18 cellular contexts compared by ENCODE assay signal in genomic region chr16:57607676-57608461, GRCh38. TPM values are rescaled to one million over a fixed set of nuclear protein-coding genes. Genes with fewer than 3 reads are reported as not detected.
DNase-seq lines count a peak whose midpoint lies in the region; ATAC-seq, FAIRE-seq and TF ChIP-seq lines count a peak whose summit lies in the region.
"Had no signal": no experiment of that assay in that cellular context is flagged by ENCODE, and none has a peak within 500 bp of the region (broad histone marks: within the 10 kb centered on the region; RNA-seq: fewer than 3 reads in every experiment).

No MANE protein-coding gene starts in this region.

- no peak overlapping the region for H2AFZ ChIP-seq in H1 (ENCODE audit: low read length)

- H3K18ac ChIP-seq in H1 (ENCODE audit: extremely low read depth, low read length), result no peak overlapping the region; the same call in 1 of the 2 replicates

- H3K27ac Mint-ChIP-seq in activated T-cell treated with anti-CD3 and anti-CD28 coated beads, Interleukin-2, amount 50 U/mL, for 24 hours, result no peak overlapping the region
- peak overlapping the region; percentile 29 for H3K27ac Mint-ChIP-seq in progenitor cell of endocrine pancreas

- no peak overlapping the region for H4K5ac ChIP-seq in H1 (ENCODE audit: insufficient read length, low read depth, low read length)

- no peak overlapping the region for H3K4me3 ChIP-seq in H1 (ENCODE audit: extremely low read depth in 1 of 4, insufficient read depth in 2 of 4, low read depth in 3 of 4, low read length in 4 of 4)
- H3K4me3 ChIP-seq: transverse colon had no signal

- TF ChIP-seq CTCF in H1 (IDR thresholded peaks at IDR 0.05; ENCODE audit: control extremely low read depth in 1 of 3, insufficient read depth in 1 of 3, low read depth in 1 of 3, low read length in 3 of 3), result no peak
- no peak for TF ChIP-seq CTCF in progenitor cell of endocrine pancreas (IDR thresholded peaks at IDR 0.05; ENCODE audit: unreplicated experiment)

- no peak for ATAC-seq in GM19455 (IDR thresholded peaks at IDR 0.05; ENCODE audit: unreplicated experiment)

- H3K4me1 Mint-ChIP-seq in activated T-cell treated with anti-CD3 and anti-CD28 coated beads, Interleukin-2, amount 50 U/mL, for 24 hours (ENCODE audit: low read depth), result peaks cover 64% of the 10 kb centered on the region
- peaks cover 27% of the 10 kb centered on the region for H3K4me1 Mint-ChIP-seq in progenitor cell of endocrine pancreas (ENCODE audit: low read depth)

- H2BK15ac ChIP-seq in H1 (ENCODE audit: low read length), result no peak overlapping the region

- H3K4me2 ChIP-seq in H1 (ENCODE audit: insufficient read depth in 1 of 2, low read depth in 2 of 2, low read length in 2 of 2), result no peak overlapping the region

- no peaks in the 10 kb centered on the region for H3K27me3 Mint-ChIP-seq in activated T-cell treated with anti-CD3 and anti-CD28 coated beads, Interleukin-2, amount 50 U/mL, for 24 hours
- H3K27me3 Mint-ChIP-seq in progenitor cell of endocrine pancreas, result peaks cover 7% of the 10 kb centered on the region

- 0 out of 2 replicates have a peak overlapping the region, but pooled peaks have one; percentile 79 for H4K8ac ChIP-seq in H1 (ENCODE audit: extremely low read depth, insufficient read depth, low read length)

- H3K56ac ChIP-seq in H1 (replicated peaks; ENCODE audit: insufficient read length, low read depth, low read length), result no peak overlapping the region

- no peak for TF ChIP-seq EP300 in H1 (IDR thresholded peaks at IDR 0.05; ENCODE audit: borderline replicate concordance in 1 of 2, low read depth in 2 of 2, low read length in 2 of 2)

- H3K27me3 ChIP-seq in H1 (replicated peaks in 1 of 4; ENCODE audit: control insufficient read depth in 3 of 4, extremely low read depth in 1 of 4, insufficient read depth in 3 of 4, low read length in 3 of 4), result 0 out of 7 replicates have a peak, but pooled peaks cover 0 to 2% (median 0%) of the 10 kb centered on the region in 4 experiments

- FAIRE-seq in H1 (lab: Jason Lieb, UNC), result no peak
- FAIRE-seq: astrocyte, G401.6, GM12892, RCC 7860 had no signal

- no peak overlapping the region; the same call in 1 of the 2 replicates for H2BK20ac ChIP-seq in H1 (ENCODE audit: low read length)

- H2BK120ac ChIP-seq in H1 (replicated peaks; ENCODE audit: low read depth, low read length), result no peak overlapping the region

- no peaks in the 10 kb centered on the region for H3K79me1 ChIP-seq in H1 (ENCODE audit: low read depth, low read length)

- no peak overlapping the region for H2BK12ac ChIP-seq in H1 (ENCODE audit: low read depth, low read length)

- TF ChIP-seq RAD21 in H1 (IDR thresholded peaks at IDR 0.05 in 1 of 2, conservative IDR thresholded peaks at IDR 0.05 in 1 of 2; ENCODE audit: low read depth in 2 of 2, low read length in 2 of 2), result no peak

- H3K4me1 ChIP-seq in H1 (replicated peaks in 1 of 4; ENCODE audit: control insufficient read depth in 3 of 4, insufficient read depth in 4 of 4, low read length in 3 of 4), result no peaks in the 10 kb centered on the region

- H2AK5ac ChIP-seq in H1 (ENCODE audit: low read depth, low read length), result no peak overlapping the region

- no peaks in the 10 kb centered on the region for H3K79me2 ChIP-seq in H1 (ENCODE audit: control insufficient read depth in 1 of 2, insufficient read depth in 2 of 2, low read length in 2 of 2)

- no peaks in the 10 kb centered on the region for H4K20me1 ChIP-seq in H1 (replicated peaks in 1 of 2; ENCODE audit: control insufficient read depth in 1 of 2, insufficient read depth in 2 of 2, low read length in 2 of 2)

- no peaks in the 10 kb centered on the region for H3K36me3 ChIP-seq in H1 (ENCODE audit: control insufficient read depth in 2 of 4, insufficient read depth in 4 of 4, low read length in 3 of 4)
- H3K36me3 ChIP-seq: transverse colon had no signal

- CTCF ChIA-PET in H1 (lab: Charles Lee; ENCODE audit: partially characterized antibody), result interaction anchor here (1.2 to 7.2 kb wide), 8 partner anchors 7 to 88 kb away, joined by 3 to 63 read pairs (median 12); partner anchors contain the start of gene ADGRG3

- H3K9me3 ChIP-seq in H1 (ENCODE audit: insufficient read depth in 2 of 2, low read depth in 1 of 2, low read length in 1 of 2), result no peaks in the 10 kb centered on the region
- H3K9me3 ChIP-seq: transverse colon had no signal

- no peak overlapping the region for H3K27ac ChIP-seq in H1 (ENCODE audit: low read depth, low read length)
- H3K27ac ChIP-seq: VCaP had no signal

- H3K9ac ChIP-seq in H1 (replicated peaks in 1 of 4; ENCODE audit: extremely low read depth in 1 of 4, low read depth in 3 of 4, low read length in 3 of 4), result no peak overlapping the region

- H3K36me3 Mint-ChIP-seq in activated T-cell treated with anti-CD3 and anti-CD28 coated beads, Interleukin-2, amount 50 U/mL, for 24 hours (ENCODE audit: low read depth), result no peaks in the 10 kb centered on the region
- H3K36me3 Mint-ChIP-seq in progenitor cell of endocrine pancreas (ENCODE audit: insufficient read depth), result no peaks in the 10 kb centered on the region

- TF ChIP-seq POLR2A in H1 (IDR thresholded peaks at IDR 0.05; ENCODE audit: control extremely low read depth in 1 of 2, low read depth in 2 of 2, low read length in 2 of 2), result no peak

- H3K23ac ChIP-seq in H1 (ENCODE audit: insufficient read length), result no peak overlapping the region

- H3K4ac ChIP-seq in H1 (replicated peaks; ENCODE audit: insufficient read length, low read depth, low read length), result no peak overlapping the region

- no peak overlapping the region for H2BK5ac ChIP-seq in H1 (ENCODE audit: low read depth, low read length)

- peak; percentile 23 for DNase-seq in activated T-cell treated with anti-CD3 and anti-CD28 coated beads, Interleukin-2, amount 50 U/mL, for 24 hours
- DNase-seq in activated T-cell treated with anti-CD3 and anti-CD28 coated beads for 4 hours, result no peak
- DNase-seq in MV-4-11 (lab: John Stamatoyannopoulos, UW), result peak; percentile 11
- DNase-seq in H1 (ENCODE audit: low read depth in 1 of 2, low spot score in 2 of 2), result no peak
- no peak for DNase-seq in progenitor cell of endocrine pancreas (ENCODE audit: low spot score, unreplicated experiment)
- DNase-seq in retina, result no peak
- DNase-seq in NCI-H510A (lab: John Stamatoyannopoulos, UW), result no peak
- DNase-seq: activated T-cell treated with anti-CD3 and anti-CD28 coated beads, Interleukin-2, amount 50 U/mL, for 1 hour; erythroblast; nucleus accumbens; stimulated activated CD4-positive, alpha-beta T cell treated with anti-CD3 and anti-CD28 coated beads, Interleukin-4, amount 100 ng/mL, for 4 hours had no signal

- H3K23me2 ChIP-seq in H1 (ENCODE audit: low read depth, low read length), result no peaks in the 10 kb centered on the region

- no peak overlapping the region for H3K14ac ChIP-seq in H1 (ENCODE audit: insufficient read length)

- 87% methylated on average over 10 of the region's 10 CpGs; no CpG with 5 or more reads in 1 of the 2 experiments for WGBS in H1 (ENCODE audit: extremely low coverage in 1 of 2, insufficient coverage in 1 of 2, insufficient read length in 1 of 2, insufficient replicate concordance in 2 of 2, low coverage in 1 of 2, low lambda C conversion rate in 2 of 2, missing lambda C conversion rate in 1 of 2), 2 experiments

- no peak overlapping the region for H4K91ac ChIP-seq in H1 (replicated peaks; ENCODE audit: insufficient read length, low read length)

- H3K4me3 Mint-ChIP-seq in activated T-cell treated with anti-CD3 and anti-CD28 coated beads, Interleukin-2, amount 50 U/mL, for 24 hours, result no peak overlapping the region
- H3K4me3 Mint-ChIP-seq in progenitor cell of endocrine pancreas (ENCODE audit: low read depth), result no peak overlapping the region

- POLR2A ChIA-PET in H1 (lab: Charles Lee; ENCODE audit: partially characterized antibody), result no interaction called here

- H3K9me3 Mint-ChIP-seq in activated T-cell treated with anti-CD3 and anti-CD28 coated beads, Interleukin-2, amount 50 U/mL, for 24 hours, result no peaks in the 10 kb centered on the region
- no peaks in the 10 kb centered on the region for H3K9me3 Mint-ChIP-seq in progenitor cell of endocrine pancreas (ENCODE audit: low read depth)

TF ChIP-seq in H1, 55 proteins besides CTCF, POLR2A, EP300 and RAD21:
- TF ChIP-seq SP1 (IDR thresholded peaks at IDR 0.05; ENCODE audit: low read depth, low read length) (no peak), EGR1 (IDR thresholded peaks at IDR 0.05; ENCODE audit: borderline replicate concordance, low read depth, low read length) (no peak), E2F6 (IDR thresholded peaks at IDR 0.05) (no peak), CBX8 (IDR thresholded peaks at IDR 0.05; ENCODE audit: borderline replicate concordance, low read depth, low read length) (no peak)

RNA-seq across cellular contexts. Expression of gene ADGRG1, which starts 20.6 kb away (rescaled TPM):
- total RNA-seq in H1 (2021; fragmentation: NEBNext Ultra II Directional; extraction: Animal tissue kit (Norgen Biotek cat#: 25700)), result 0.78 and 1.3 TPM in 2 replicates
- 2.6 and 2.9 TPM in 2 replicates for polyA plus RNA-seq in H1 (2011; rRNA removed)
- 1.3 TPM for polyA plus RNA-seq in H1 (2011; cell fraction: cytosol; rRNA removed)
- 1.6 TPM for polyA plus RNA-seq in H1 (2011; cell fraction: nucleus; rRNA removed)
- polyA plus RNA-seq in H1 (2012, experiment 1 of 2), result 0.99 to 2.2 TPM (median 1.4 TPM) in 4 replicates
- 1.4 TPM for polyA plus RNA-seq in H1 (2012, experiment 2 of 2)
- polyA plus RNA-seq in H1 (2013, experiment 1 of 2), result 2.8 TPM
- polyA plus RNA-seq in H1 (2013, experiment 2 of 2), result 3.7 TPM
- polyA minus RNA-seq in H1 (2011; rRNA and poly(A)+ RNA removed), result 1.2 and 1.7 TPM in 2 replicates
- polyA minus RNA-seq in H1 (2011; cell fraction: cytosol; rRNA and poly(A)+ RNA removed), result 0.81 TPM
- 3.1 TPM for polyA minus RNA-seq in H1 (2011; cell fraction: nucleus; rRNA and poly(A)+ RNA removed)
- 19.7 and 26.2 TPM in 2 replicates for total RNA-seq in progenitor cell of endocrine pancreas

Comparison
In these comparisons a context has a peak if more than half of its experiments do, and no peak if none do; other contexts are left out.
1. DNase-seq: peak in activated T-cell treated with anti-CD3 and anti-CD28 coated beads, Interleukin-2, amount 50 U/mL, for 24 hours (single experiment) and MV-4-11 (single experiment); none in activated T-cell treated with anti-CD3 and anti-CD28 coated beads for 4 hours (single experiment), H1 (0 of 2), progenitor cell of endocrine pancreas (single experiment), retina (single experiment) and NCI-H510A (single experiment).